ENCODE assay signal across 8 cellular contexts in genomic region chr4:56301181-56302076, GRCh38.
DNase-seq lines count a peak whose midpoint lies in the region; ATAC-seq, FAIRE-seq and TF ChIP-seq lines count a peak whose summit lies in the region.

No MANE protein-coding gene starts in this region.

- peak; percentile 97 to 98 for TF ChIP-seq CTCF in GM23338 (conservative IDR thresholded peaks at IDR 0.05; ENCODE audit: low read depth in 2 of 2)
- peak; percentile 87 for TF ChIP-seq CTCF in LNCAP (IDR thresholded peaks at IDR 0.05)
- TF ChIP-seq CTCF in fibroblast of villous mesenchyme (IDR thresholded peaks at IDR 0.05; ENCODE audit: insufficient read depth, low read depth, low read length), result peak; percentile 94
- TF ChIP-seq CTCF in osteoblast (IDR thresholded peaks at IDR 0.05; ENCODE audit: extremely low read depth, low read depth, low read length), result peak; percentile 99
- TF ChIP-seq CTCF in tibial nerve (IDR thresholded peaks at IDR 0.05), result peak; percentile 59 to 83 (median 73)

- H3K79me2 ChIP-seq in GM23338 (replicated peaks; ENCODE audit: insufficient read depth), result no peaks in the 10 kb centered on the region
- H3K79me2 ChIP-seq in osteoblast (ENCODE audit: insufficient read depth, low read length), result no peaks in the 10 kb centered on the region

- H3K4me1 ChIP-seq in GM23338 (ENCODE audit: insufficient read depth), result no peaks in the 10 kb centered on the region; the same call in none of the 2 replicates
- peaks cover 9% of the 10 kb centered on the region for H3K4me1 ChIP-seq in osteoblast (ENCODE audit: insufficient read depth, low read length)
- peaks cover 0 to 13% (median 0%) of the 10 kb centered on the region in 4 donors for H3K4me1 ChIP-seq in tibial nerve

- H3K4me2 ChIP-seq in GM23338 (no peak overlapping the region), osteoblast (ENCODE audit: insufficient read depth, low read length) (peak overlapping the region; percentile 67)

- H3K9me2 ChIP-seq in GM23338 (ENCODE audit: insufficient read depth), result no peaks in the 10 kb centered on the region

- H3K4me3 ChIP-seq in GM23338 (no peak overlapping the region), fibroblast of villous mesenchyme (ENCODE audit: low read depth, low read length) (no peak overlapping the region), osteoblast (ENCODE audit: insufficient read depth, low read length) (no peak overlapping the region), tibial nerve (peak overlapping the region in 1 of 4 donors; percentile 6)

- no peak overlapping the region for H3K4me3 Mint-ChIP-seq in GM23338

- H3K27me3 Mint-ChIP-seq in GM23338 (ENCODE audit: insufficient read depth, low read depth, poor library complexity), result peaks cover 10% of the 10 kb centered on the region

- no peaks in the 10 kb centered on the region for H3K36me3 Mint-ChIP-seq in GM23338 (ENCODE audit: low read depth)

- H3K27ac Mint-ChIP-seq in GM23338, result no peak overlapping the region

- WGBS in tibial nerve, 2 donors, result 19 to 20% methylated on average over 10 of the region's 10 CpGs

- TF ChIP-seq POLR2A in tibial nerve (IDR thresholded peaks at IDR 0.05), result no peak

- peaks cover 11% of the 10 kb centered on the region for H3K4me1 Mint-ChIP-seq in GM23338

- H3K36me3 ChIP-seq in GM23338 (ENCODE audit: insufficient read depth) (no peaks in the 10 kb centered on the region), osteoblast (ENCODE audit: insufficient read depth, low read length) (no peaks in the 10 kb centered on the region), tibial nerve (no peaks in the 10 kb centered on the region)

- no peaks in the 10 kb centered on the region for H3F3A ChIP-seq in GM23338 (replicated peaks; ENCODE audit: low read depth)

- no peaks in the 10 kb centered on the region for H3K9me3 Mint-ChIP-seq in GM23338

- H3K27ac ChIP-seq in GM23338 (ENCODE audit: low read depth) (no peak overlapping the region), osteoblast (ENCODE audit: low read depth, low read length) (no peak overlapping the region), tibial nerve (peak overlapping the region in 1 of 4 donors; percentile 58)

- DNase-seq in GM23338 (ENCODE audit: low spot score) (peak; percentile 89), RKO (ENCODE audit: low spot score) (peak; percentile 85), fibroblast of villous mesenchyme (ENCODE audit: low read depth) (peak; percentile 87), osteoblast (ENCODE audit: insufficient read length, low spot score, missing footprints) (no peak), tibial nerve (ENCODE audit: low spot score in 2 of 2) (peak; percentile 40 to 42)
- DNase-seq in activated T-helper 1 cell treated with anti-CD3 and anti-CD28 coated beads, Interleukin-2, amount 50 U/mL, for 16 hours (ENCODE audit: low read depth in 1 of 2, low spot score in 1 of 2), result peak; percentile 11 to 18

- H3K27me3 ChIP-seq in GM23338 (ENCODE audit: insufficient read depth), result no peaks in the 10 kb centered on the region
- H3K27me3 ChIP-seq in osteoblast (ENCODE audit: insufficient read depth, low read length), result no peaks in the 10 kb centered on the region
- H3K27me3 ChIP-seq in tibial nerve, result no peaks in the 10 kb centered on the region

- ATAC-seq in GM23338, result peak; percentile 97

- H2AFZ ChIP-seq in GM23338 (no peak overlapping the region), osteoblast (ENCODE audit: low read length) (peak overlapping the region; percentile 50)

- TF ChIP-seq EP300 in tibial nerve (IDR thresholded peaks at IDR 0.05), result no peak

- H3K9me3 ChIP-seq in osteoblast (ENCODE audit: low read depth, low read length) (no peaks in the 10 kb centered on the region), tibial nerve (no peaks in the 10 kb centered on the region)

- H4K20me1 ChIP-seq in GM23338 (replicated peaks; ENCODE audit: insufficient read depth), result no peaks in the 10 kb centered on the region
- no peaks in the 10 kb centered on the region for H4K20me1 ChIP-seq in osteoblast (ENCODE audit: insufficient read depth, low read length)

- FAIRE-seq in G401.6 (lab: Jason Lieb, UNC), result peak; percentile 85

TF ChIP-seq in GM23338, 12 proteins besides CTCF, POLR2A, EP300 and RAD21:
- TF ChIP-seq, protein P1, sequence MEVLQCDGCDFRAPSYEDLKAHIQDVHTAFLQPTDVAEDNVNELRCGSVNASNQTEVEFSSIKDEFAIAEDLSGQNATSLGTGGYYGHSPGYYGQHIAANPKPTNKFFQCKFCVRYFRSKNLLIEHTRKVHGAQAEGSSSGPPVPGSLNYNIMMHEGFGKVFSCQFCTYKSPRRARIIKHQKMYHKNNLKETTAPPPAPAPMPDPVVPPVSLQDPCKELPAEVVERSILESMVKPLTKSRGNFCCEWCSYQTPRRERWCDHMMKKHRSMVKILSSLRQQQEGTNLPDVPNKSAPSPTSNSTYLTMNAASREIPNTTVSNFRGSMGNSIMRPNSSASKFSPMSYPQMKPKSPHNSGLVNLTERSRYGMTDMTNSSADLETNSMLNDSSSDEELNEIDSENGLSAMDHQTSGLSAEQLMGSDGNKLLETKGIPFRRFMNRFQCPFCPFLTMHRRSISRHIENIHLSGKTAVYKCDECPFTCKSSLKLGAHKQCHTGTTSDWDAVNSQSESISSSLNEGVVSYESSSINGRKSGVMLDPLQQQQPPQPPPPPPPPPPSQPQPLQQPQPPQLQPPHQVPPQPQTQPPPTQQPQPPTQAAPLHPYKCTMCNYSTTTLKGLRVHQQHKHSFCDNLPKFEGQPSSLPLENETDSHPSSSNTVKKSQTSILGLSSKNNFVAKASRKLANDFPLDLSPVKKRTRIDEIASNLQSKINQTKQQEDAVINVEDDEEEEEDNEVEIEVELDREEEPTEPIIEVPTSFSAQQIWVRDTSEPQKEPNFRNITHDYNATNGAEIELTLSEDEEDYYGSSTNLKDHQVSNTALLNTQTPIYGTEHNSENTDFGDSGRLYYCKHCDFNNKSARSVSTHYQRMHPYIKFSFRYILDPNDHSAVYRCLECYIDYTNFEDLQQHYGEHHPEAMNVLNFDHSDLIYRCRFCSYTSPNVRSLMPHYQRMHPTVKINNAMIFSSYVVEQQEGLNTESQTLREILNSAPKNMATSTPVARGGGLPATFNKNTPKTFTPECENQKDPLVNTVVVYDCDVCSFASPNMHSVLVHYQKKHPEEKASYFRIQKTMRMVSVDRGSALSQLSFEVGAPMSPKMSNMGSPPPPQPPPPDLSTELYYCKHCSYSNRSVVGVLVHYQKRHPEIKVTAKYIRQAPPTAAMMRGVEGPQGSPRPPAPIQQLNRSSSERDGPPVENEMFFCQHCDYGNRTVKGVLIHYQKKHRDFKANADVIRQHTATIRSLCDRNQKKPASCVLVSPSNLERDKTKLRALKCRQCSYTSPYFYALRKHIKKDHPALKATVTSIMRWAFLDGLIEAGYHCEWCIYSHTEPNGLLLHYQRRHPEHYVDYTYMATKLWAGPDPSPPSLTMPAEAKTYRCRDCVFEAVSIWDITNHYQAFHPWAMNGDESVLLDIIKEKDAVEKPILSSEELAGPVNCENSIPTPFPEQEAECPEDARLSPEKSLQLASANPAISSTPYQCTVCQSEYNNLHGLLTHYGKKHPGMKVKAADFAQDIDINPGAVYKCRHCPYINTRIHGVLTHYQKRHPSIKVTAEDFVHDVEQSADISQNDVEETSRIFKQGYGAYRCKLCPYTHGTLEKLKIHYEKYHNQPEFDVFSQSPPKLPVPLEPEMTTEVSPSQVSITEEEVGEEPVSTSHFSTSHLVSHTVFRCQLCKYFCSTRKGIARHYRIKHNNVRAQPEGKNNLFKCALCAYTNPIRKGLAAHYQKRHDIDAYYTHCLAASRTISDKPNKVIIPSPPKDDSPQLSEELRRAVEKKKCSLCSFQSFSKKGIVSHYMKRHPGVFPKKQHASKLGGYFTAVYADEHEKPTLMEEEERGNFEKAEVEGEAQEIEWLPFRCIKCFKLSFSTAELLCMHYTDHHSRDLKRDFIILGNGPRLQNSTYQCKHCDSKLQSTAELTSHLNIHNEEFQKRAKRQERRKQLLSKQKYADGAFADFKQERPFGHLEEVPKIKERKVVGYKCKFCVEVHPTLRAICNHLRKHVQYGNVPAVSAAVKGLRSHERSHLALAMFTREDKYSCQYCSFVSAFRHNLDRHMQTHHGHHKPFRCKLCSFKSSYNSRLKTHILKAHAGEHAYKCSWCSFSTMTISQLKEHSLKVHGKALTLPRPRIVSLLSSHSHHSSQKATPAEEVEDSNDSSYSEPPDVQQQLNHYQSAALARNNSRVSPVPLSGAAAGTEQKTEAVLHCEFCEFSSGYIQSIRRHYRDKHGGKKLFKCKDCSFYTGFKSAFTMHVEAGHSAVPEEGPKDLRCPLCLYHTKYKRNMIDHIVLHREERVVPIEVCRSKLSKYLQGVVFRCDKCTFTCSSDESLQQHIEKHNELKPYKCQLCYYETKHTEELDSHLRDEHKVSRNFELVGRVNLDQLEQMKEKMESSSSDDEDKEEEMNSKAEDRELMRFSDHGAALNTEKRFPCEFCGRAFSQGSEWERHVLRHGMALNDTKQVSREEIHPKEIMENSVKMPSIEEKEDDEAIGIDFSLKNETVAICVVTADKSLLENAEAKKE (CRISPR knock-in tag; IDR thresholded peaks at IDR 0.05), result no peak
